Comparison of ENCODE assay signal across 14 cellular contexts in genomic region chr3:170002829-170003228, GRCh38. TPM values are rescaled to one million over a fixed set of nuclear protein-coding genes. Genes with fewer than 3 reads are reported as not detected.
DNase-seq lines count a peak whose midpoint lies in the region; ATAC-seq and TF ChIP-seq lines count a peak whose summit lies in the region.
"Had no signal": no experiment of that assay in that cellular context is flagged by ENCODE, and none has a peak within 500 bp of the region (broad histone marks: within the 10 kb centered on the region; RNA-seq: fewer than 3 reads in every experiment).

No MANE protein-coding gene starts in this region.

- CTCF ChIA-PET in naive thymus-derived CD4-positive, alpha-beta T cell (lab: Charles Lee), result interaction anchor here (0.8 to 1.6 kb wide), 3 partner anchors 14 to 31 kb away, joined by 3 to 7 read pairs (median 3); no protein-coding TSS in a partner anchor

- H3K36me3 Mint-ChIP-seq in naive thymus-derived CD4-positive, alpha-beta T cell, result peaks cover 0 to 20% (median 13%) of the 10 kb centered on the region in 5 donors
- peaks cover 4 to 14% (median 5%) of the 10 kb centered on the region in 3 donors for H3K36me3 Mint-ChIP-seq in immature natural killer cell

- peaks cover 6% of the 10 kb centered on the region; the same call in 1 of the 2 replicates for H3K36me3 ChIP-seq in DND-41 (ENCODE audit: insufficient read depth, low read length)
- H3K36me3 ChIP-seq in naive thymus-derived CD4-positive, alpha-beta T cell (ENCODE audit: control insufficient read depth in 2 of 3, insufficient read depth in 3 of 3, low read length in 3 of 3), result peaks cover 0 to 4% (median 0%) of the 10 kb centered on the region in 3 experiments
- H3K36me3 ChIP-seq: brain microvascular endothelial cell had no signal

- peaks cover 0 to 6% (median 0%) of the 10 kb centered on the region in 11 donors for H3K9me3 Mint-ChIP-seq in naive thymus-derived CD4-positive, alpha-beta T cell
- no peaks in the 10 kb centered on the region for H3K9me3 Mint-ChIP-seq in immature natural killer cell
- H3K9me3 Mint-ChIP-seq: effector memory CD8-positive, alpha-beta T cell had no signal

- peaks cover 42 to 78% (median 67%) of the 10 kb centered on the region in 7 donors for H3K4me1 Mint-ChIP-seq in naive thymus-derived CD4-positive, alpha-beta T cell
- peaks cover 11 to 16% of the 10 kb centered on the region in 2 donors for H3K4me1 Mint-ChIP-seq in immature natural killer cell

- POLR2A ChIA-PET in naive thymus-derived CD4-positive, alpha-beta T cell (lab: Charles Lee), result interaction anchor here (0.6 to 8.5 kb wide), 6 partner anchors 9 to 353 kb away, joined by 4 to 44 read pairs (median 4); partner anchors contain the start of gene SEC62

- peak overlapping the region in 8 of 9 donors; percentile 16 to 89 (median 74) for H3K27ac Mint-ChIP-seq in naive thymus-derived CD4-positive, alpha-beta T cell
- peak overlapping the region in 1 of 6 donors; percentile 25 for H3K27ac Mint-ChIP-seq in immature natural killer cell

- H3K27me3 Mint-ChIP-seq in naive thymus-derived CD4-positive, alpha-beta T cell, result no peaks in the 10 kb centered on the region
- no peaks in the 10 kb centered on the region for H3K27me3 Mint-ChIP-seq in immature natural killer cell (ENCODE audit: low read depth in 3 of 3)
- H3K27me3 Mint-ChIP-seq: effector memory CD8-positive, alpha-beta T cell had no signal

- DNase-seq in DND-41 (no peak), Kasumi-1 (lab: John Stamatoyannopoulos, UW) (peak; percentile 58 to 66), NCI-H2107 treated with DMSO at 0.1 percent for 48 hours (lab: John Stamatoyannopoulos, UW; ENCODE audit: unreplicated experiment) (no peak), OCI-M2 (lab: John Stamatoyannopoulos, UW; ENCODE audit: unreplicated experiment) (no peak), immature natural killer cell (no peak)
- peak in 5 of 9 donors; percentile 7 to 23 (median 14) for DNase-seq in naive thymus-derived CD4-positive, alpha-beta T cell
- no peak for DNase-seq in activated effector memory CD4-positive, alpha-beta T cell treated with Interleukin-2 at 50 U/mL for 16 hours
- DNase-seq: brain microvascular endothelial cell; COR-L47; effector memory CD8-positive, alpha-beta T cell; left colon; NCI-H1436 treated with DMSO at 0.1 percent for 48 hours; NCI-H510A treated with DMSO at 0.1 percent for 48 hours had no signal

- H4K20me1 ChIP-seq in DND-41 (ENCODE audit: insufficient read depth, low read length), result no peaks in the 10 kb centered on the region

- no peak overlapping the region for H3K4me3 ChIP-seq in DND-41 (ENCODE audit: low read depth in 1 of 2, low read length in 2 of 2)
- H3K4me3 ChIP-seq in naive thymus-derived CD4-positive, alpha-beta T cell (ENCODE audit: low read length), result no peak overlapping the region

- intact Hi-C loops in naive thymus-derived CD4-positive, alpha-beta T cell (cut with micrococcal nuclease), result no loop called here

- no peaks in the 10 kb centered on the region for H3K79me2 ChIP-seq in DND-41 (ENCODE audit: insufficient read depth, low read length)

- H3K4me1 ChIP-seq in DND-41 (ENCODE audit: insufficient read depth, low read length), result peaks cover 39% of the 10 kb centered on the region
- H3K4me1 ChIP-seq in naive thymus-derived CD4-positive, alpha-beta T cell (ENCODE audit: control insufficient read depth in 2 of 2, insufficient read depth in 2 of 2, low read length in 2 of 2), result peaks cover 4 to 39% of the 10 kb centered on the region in 2 donors

- peak overlapping the region; percentile 74 for H3K27ac ChIP-seq in DND-41 (ENCODE audit: low read length)
- peak overlapping the region; percentile 43 for H3K27ac ChIP-seq in VCaP
- H3K27ac ChIP-seq in naive thymus-derived CD4-positive, alpha-beta T cell (ENCODE audit: low read depth, low read length), result peak overlapping the region; percentile 3
- H3K27ac ChIP-seq: brain microvascular endothelial cell had no signal

- peak overlapping the region; percentile 3 to 79 (median 66) for H3K4me3 Mint-ChIP-seq in naive thymus-derived CD4-positive, alpha-beta T cell
- no peak overlapping the region for H3K4me3 Mint-ChIP-seq in immature natural killer cell
- H3K4me3 Mint-ChIP-seq: effector memory CD8-positive, alpha-beta T cell had no signal

- TF ChIP-seq CTCF in DND-41 (IDR thresholded peaks at IDR 0.05; ENCODE audit: borderline replicate concordance, extremely low read depth, low read length, poor library complexity, severe bottlenecking) (no peak), VCaP (conservative IDR thresholded peaks at IDR 0.05) (no peak)

- H3K27me3 ChIP-seq in DND-41 (ENCODE audit: insufficient read depth, low read length, poor library complexity), result no peaks in the 10 kb centered on the region
- H3K27me3 ChIP-seq in naive thymus-derived CD4-positive, alpha-beta T cell (ENCODE audit: control insufficient read depth in 2 of 2, insufficient read depth in 2 of 2, low read length in 2 of 2), result no peaks in the 10 kb centered on the region
- H3K27me3 ChIP-seq: brain microvascular endothelial cell had no signal

- peak overlapping the region; percentile 46 for H3K4me2 ChIP-seq in DND-41 (ENCODE audit: insufficient read depth, low read length)

- H3K9ac ChIP-seq in DND-41 (ENCODE audit: low read depth, low read length), result peak overlapping the region; percentile 11; the same call in 1 of the 2 replicates

- peak overlapping the region; percentile 62 for H2AFZ ChIP-seq in DND-41 (ENCODE audit: low read depth, low read length)

- ATAC-seq in DND-41 (ENCODE audit: insufficient read depth, low read depth), result peak; percentile 33
- ATAC-seq in naive thymus-derived CD4-positive, alpha-beta T cell, result no peak
- ATAC-seq: effector memory CD8-positive, alpha-beta T cell; left colon had no signal

- no peaks in the 10 kb centered on the region for H3K9me3 ChIP-seq in DND-41 (ENCODE audit: insufficient read depth, low read length, severe bottlenecking)
- no peaks in the 10 kb centered on the region for H3K9me3 ChIP-seq in naive thymus-derived CD4-positive, alpha-beta T cell (ENCODE audit: control insufficient read depth in 2 of 3, low read length in 3 of 3)

RNA-seq across cellular contexts. Expression of gene GPR160, which starts 35.0 kb away (rescaled TPM):
- total RNA-seq in naive thymus-derived CD4-positive, alpha-beta T cell, result 10 to 100 TPM in 2 of 5 experiments, 1 to 10 TPM in 3; 6.1 to 44.3 (median 8.7) TPM
- 10 to 100 TPM; 17.1 to 22.8 TPM for polyA plus RNA-seq in naive thymus-derived CD4-positive, alpha-beta T cell
- polyA plus RNA-seq in immature natural killer cell, result 1 to 10 TPM; 3.4 to 3.7 (median 3.6) TPM

RNA-seq across cellular contexts. Expression of gene SEC62, which starts 36.2 kb away (rescaled TPM):
- total RNA-seq in naive thymus-derived CD4-positive, alpha-beta T cell, result 100 to 1,000 TPM in 3 of 5 experiments, 10 to 100 TPM in 2; 75.2 to 156 (median 110) TPM
- 100 to 1,000 TPM in 1 of 2 donors, 10 to 100 TPM in 1; 68.1 to 253 TPM for polyA plus RNA-seq in naive thymus-derived CD4-positive, alpha-beta T cell
- 100 to 1,000 TPM; 128 to 155 (median 130) TPM for polyA plus RNA-seq in immature natural killer cell

Comparison
In these comparisons a context has a peak if more than half of its experiments do, and no peak if none do; other contexts are left out.
1. DNase-seq: peak in Kasumi-1 (2 of 2) and naive thymus-derived CD4-positive, alpha-beta T cell (5 of 9); none in DND-41 (single experiment), NCI-H2107 treated with DMSO at 0.1 percent for 48 hours (single experiment), activated effector memory CD4-positive, alpha-beta T cell treated with Interleukin-2 at 50 U/mL for 16 hours (single experiment), OCI-M2 (single experiment) and immature natural killer cell (0 of 3).
2. H3K27ac ChIP-seq: peak in every context shown above with its lines; median percentile 74 in DND-41; 43 in VCaP; 3 in naive thymus-derived CD4-positive, alpha-beta T cell.
3. H3K4me3 Mint-ChIP-seq: peak in naive thymus-derived CD4-positive, alpha-beta T cell (10 of 10); none in immature natural killer cell (0 of 5).